Comparison of ENCODE assay signal across 11 cellular contexts in genomic region chr7:150897502-150898474, GRCh38. TPM values are rescaled to one million over a fixed set of nuclear protein-coding genes. Genes with fewer than 3 reads are reported as not detected.
DNase-seq lines count a peak whose midpoint lies in the region; ATAC-seq and TF ChIP-seq lines count a peak whose summit lies in the region.
"Had no signal": no experiment of that assay in that cellular context is flagged by ENCODE, and none has a peak within 500 bp of the region (broad histone marks: within the 10 kb centered on the region; RNA-seq: fewer than 3 reads in every experiment).

No MANE protein-coding gene starts in this region.

- no peak overlapping the region for H3K4ac ChIP-seq in trophoblast cell (ENCODE audit: low read depth, low read length)

- no peaks in the 10 kb centered on the region for H3K27me3 ChIP-seq in trophoblast cell (ENCODE audit: insufficient read depth, low read length)

- H3K23ac ChIP-seq in trophoblast cell (ENCODE audit: low read length) = no peak overlapping the region

- no peaks in the 10 kb centered on the region for H3K79me2 ChIP-seq in trophoblast cell (ENCODE audit: control insufficient read depth, insufficient read depth, low read length, poor library complexity)

- H3K18ac ChIP-seq in trophoblast cell (ENCODE audit: low read length) = no peak overlapping the region

- no peak overlapping the region for H4K8ac ChIP-seq in trophoblast cell (ENCODE audit: low read depth, low read length)

- DNase-seq in GM12865 (ENCODE audit: low read depth) = peak; percentile 71
- DNase-seq in epithelial cell of proximal tubule (ENCODE audit: low read depth) = peak; percentile 66
- no peak for DNase-seq in left lobe of liver (ENCODE audit: low spot score)
- DNase-seq in retina = no peak
- DNase-seq in trophoblast cell = no peak
- no peak for DNase-seq in activated CD4-positive, CD25-positive, alpha-beta regulatory T cell treated with anti-CD3 and anti-CD28 coated beads, Interleukin-2, amount 50 U/mL, for 72 hours
- DNase-seq: cortex of kidney had no signal

- no peak overlapping the region for H3K9ac ChIP-seq in trophoblast cell (ENCODE audit: low read length)

- WGBS in trophoblast cell (ENCODE audit: extremely low coverage, insufficient coverage, insufficient read length) = no CpG with 5 or more reads among the region's 22 CpGs

- 0 out of 2 replicates have a peak overlapping the region, but pooled peaks have one; percentile 2 for H3K4me3 ChIP-seq in GM12865 (ENCODE audit: low read depth, low read length)
- H3K4me3 ChIP-seq in epithelial cell of proximal tubule (ENCODE audit: low read depth, low read length) = peak overlapping the region; percentile 30
- H3K4me3 ChIP-seq in trophoblast cell (ENCODE audit: low read depth, low read length) = no peak overlapping the region

- H2BK5ac ChIP-seq in trophoblast cell (ENCODE audit: low read depth, low read length, poor library complexity) = no peak overlapping the region

- H3K4me2 ChIP-seq in trophoblast cell (ENCODE audit: low read length) = no peak overlapping the region

- no peak overlapping the region for H3K14ac ChIP-seq in trophoblast cell (ENCODE audit: low read length)

- H2AFZ ChIP-seq in trophoblast cell (ENCODE audit: insufficient read depth, low read length, poor library complexity) = no peak overlapping the region

- no peak overlapping the region for H2AK5ac ChIP-seq in trophoblast cell (ENCODE audit: low read length)

- no peak overlapping the region for H2BK12ac ChIP-seq in trophoblast cell (ENCODE audit: low read length)

- H3K27ac ChIP-seq in trophoblast cell (ENCODE audit: low read depth, low read length) = no peak overlapping the region

- ATAC-seq in GM19395 (IDR thresholded peaks at IDR 0.05; ENCODE audit: unreplicated experiment) (peak; percentile 66), HG03175 (IDR thresholded peaks at IDR 0.05; ENCODE audit: unreplicated experiment) (peak; percentile 67), left lobe of liver (no peak)

- no peak for TF ChIP-seq CTCF in GM12865 (IDR thresholded peaks at IDR 0.05; ENCODE audit: insufficient read depth, low read depth, low read length, missing control alignments)
- no peak for TF ChIP-seq CTCF in epithelial cell of proximal tubule (conservative IDR thresholded peaks at IDR 0.05; ENCODE audit: low read depth, low read length)

- H2BK120ac ChIP-seq in trophoblast cell (ENCODE audit: insufficient read depth, low read length, poor library complexity) = no peak overlapping the region

- no peaks in the 10 kb centered on the region for H3K9me3 ChIP-seq in trophoblast cell (ENCODE audit: insufficient read depth, low read depth, low read length)

- H3K79me1 ChIP-seq in trophoblast cell (ENCODE audit: low read length) = no peaks in the 10 kb centered on the region

- no peak overlapping the region for H4K91ac ChIP-seq in trophoblast cell (ENCODE audit: low read depth, low read length)

- H3K36me3 ChIP-seq in trophoblast cell (ENCODE audit: control insufficient read depth in 1 of 2, insufficient read depth in 2 of 2, low read length in 2 of 2) = no peaks in the 10 kb centered on the region

- H3K4me1 ChIP-seq in trophoblast cell (ENCODE audit: control insufficient read depth in 1 of 2, insufficient read depth in 2 of 2, low read length in 2 of 2) = peaks cover 10% of the 10 kb centered on the region in 2 experiments

- no peak overlapping the region for H4K12ac ChIP-seq in trophoblast cell (ENCODE audit: low read depth, low read length)

RNA-seq across cellular contexts. Expression of gene AOC1, which starts 45.5 kb away (rescaled TPM):
- 2.8 TPM in 1 of 2 replicates, not detected in the other for total RNA-seq in epithelial cell of proximal tubule
- 18.9 TPM for total RNA-seq in left lobe of liver
- polyA plus RNA-seq in trophoblast cell (2013) = 0.18 and 0.21 TPM in 2 replicates
- total RNA-seq: IMR-90 had no signal
- polyA plus RNA-seq: IMR-90, keratinocyte had no signal

Comparison
In these comparisons a context has a peak if more than half of its experiments do, and no peak if none do; other contexts are left out.
1. DNase-seq: peak in GM12865 (single experiment) and epithelial cell of proximal tubule (single experiment); none in left lobe of liver (single experiment), retina (single experiment), trophoblast cell (0 of 2) and activated CD4-positive, CD25-positive, alpha-beta regulatory T cell treated with anti-CD3 and anti-CD28 coated beads, Interleukin-2, amount 50 U/mL, for 72 hours (single experiment).